In the genomic region with DNA sequence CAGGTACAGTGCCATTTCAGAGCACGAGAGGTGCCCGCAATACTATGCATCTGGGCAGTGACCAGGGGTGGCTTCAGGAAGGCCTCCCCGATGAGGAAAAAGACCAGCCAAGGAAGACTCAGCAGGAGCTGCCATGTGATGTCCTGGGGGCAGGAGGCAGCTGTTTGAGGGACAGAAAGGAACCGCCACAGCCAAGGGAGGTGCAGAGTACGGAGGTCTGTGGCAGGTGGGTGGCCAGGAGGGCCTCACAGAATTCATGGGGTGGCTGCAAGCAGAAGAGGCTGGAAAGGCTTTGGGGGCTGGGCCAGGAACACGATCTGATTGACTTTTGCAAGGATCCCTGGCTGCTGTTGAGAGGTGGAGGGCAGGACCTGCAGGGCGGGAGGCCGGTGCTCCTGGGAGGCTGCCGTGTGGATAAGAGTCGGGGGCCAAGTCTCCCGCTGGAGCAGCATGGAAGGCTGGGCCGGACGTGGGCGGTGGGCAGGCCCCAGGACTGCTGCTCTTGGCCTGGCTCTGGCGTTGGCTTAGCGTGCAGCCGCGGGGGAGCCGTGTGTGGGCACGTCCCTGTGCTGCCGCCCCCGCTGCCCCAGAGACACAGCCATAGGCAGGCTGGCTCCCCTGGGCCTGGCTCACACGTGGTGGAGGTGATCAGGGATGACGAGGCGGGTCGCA, we compare ENCODE assay signal across 2 cellular contexts.
A peak's percentile ranks its signal among the peaks of the same experiment; 100 is the strongest.
TF ChIP-seq lines count a peak whose summit lies in the region.

No MANE protein-coding gene starts in this region.

TF ChIP-seq in HEK293, 187 proteins besides CTCF, POLR2A, EP300 and RAD21 (continued from another document):
- TF ChIP-seq, protein P1, sequence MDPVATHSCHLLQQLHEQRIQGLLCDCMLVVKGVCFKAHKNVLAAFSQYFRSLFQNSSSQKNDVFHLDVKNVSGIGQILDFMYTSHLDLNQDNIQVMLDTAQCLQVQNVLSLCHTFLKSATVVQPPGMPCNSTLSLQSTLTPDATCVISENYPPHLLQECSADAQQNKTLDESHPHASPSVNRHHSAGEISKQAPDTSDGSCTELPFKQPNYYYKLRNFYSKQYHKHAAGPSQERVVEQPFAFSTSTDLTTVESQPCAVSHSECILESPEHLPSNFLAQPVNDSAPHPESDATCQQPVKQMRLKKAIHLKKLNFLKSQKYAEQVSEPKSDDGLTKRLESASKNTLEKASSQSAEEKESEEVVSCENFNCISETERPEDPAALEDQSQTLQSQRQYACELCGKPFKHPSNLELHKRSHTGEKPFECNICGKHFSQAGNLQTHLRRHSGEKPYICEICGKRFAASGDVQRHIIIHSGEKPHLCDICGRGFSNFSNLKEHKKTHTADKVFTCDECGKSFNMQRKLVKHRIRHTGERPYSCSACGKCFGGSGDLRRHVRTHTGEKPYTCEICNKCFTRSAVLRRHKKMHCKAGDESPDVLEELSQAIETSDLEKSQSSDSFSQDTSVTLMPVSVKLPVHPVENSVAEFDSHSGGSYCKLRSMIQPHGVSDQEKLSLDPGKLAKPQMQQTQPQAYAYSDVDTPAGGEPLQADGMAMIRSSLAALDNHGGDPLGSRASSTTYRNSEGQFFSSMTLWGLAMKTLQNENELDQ (tag by site-specific recombination; IDR thresholded peaks at IDR 0.05; ENCODE audit: low read depth), result no peak
- no peak for TF ChIP-seq ZNF776 (tag by site-specific recombination; IDR thresholded peaks at IDR 0.05; ENCODE audit: borderline replicate concordance)
- peak; percentile 84 for TF ChIP-seq GLIS1 (tag by site-specific recombination; IDR thresholded peaks at IDR 0.05)
- TF ChIP-seq ZNF146 (tag by site-specific recombination; IDR thresholded peaks at IDR 0.05), result peak; percentile 27; the same call in 1 of the 2 replicates
- no peak for TF ChIP-seq FEZF1 (tag by site-specific recombination; IDR thresholded peaks at IDR 0.05)
- TF ChIP-seq ZNF341 (tag by site-specific recombination; IDR thresholded peaks at IDR 0.05; ENCODE audit: low read depth), result peak; percentile 67
- TF ChIP-seq KLF9 (tag by site-specific recombination; IDR thresholded peaks at IDR 0.05; ENCODE audit: low read depth), result no peak
- TF ChIP-seq ZNF658 (tag by site-specific recombination; IDR thresholded peaks at IDR 0.05), result no peak
- TF ChIP-seq ZNF132 (tag by site-specific recombination; IDR thresholded peaks at IDR 0.05; ENCODE audit: borderline replicate concordance), result no peak
- peak; percentile 64; the same call in 1 of the 2 replicates for TF ChIP-seq ZBTB48 (tag by site-specific recombination; IDR thresholded peaks at IDR 0.05)

TF ChIP-seq in HepG2, 621 proteins besides CTCF, POLR2A, EP300 and RAD21 (continued from another document and continues in another):
- TF ChIP-seq, protein P2, sequence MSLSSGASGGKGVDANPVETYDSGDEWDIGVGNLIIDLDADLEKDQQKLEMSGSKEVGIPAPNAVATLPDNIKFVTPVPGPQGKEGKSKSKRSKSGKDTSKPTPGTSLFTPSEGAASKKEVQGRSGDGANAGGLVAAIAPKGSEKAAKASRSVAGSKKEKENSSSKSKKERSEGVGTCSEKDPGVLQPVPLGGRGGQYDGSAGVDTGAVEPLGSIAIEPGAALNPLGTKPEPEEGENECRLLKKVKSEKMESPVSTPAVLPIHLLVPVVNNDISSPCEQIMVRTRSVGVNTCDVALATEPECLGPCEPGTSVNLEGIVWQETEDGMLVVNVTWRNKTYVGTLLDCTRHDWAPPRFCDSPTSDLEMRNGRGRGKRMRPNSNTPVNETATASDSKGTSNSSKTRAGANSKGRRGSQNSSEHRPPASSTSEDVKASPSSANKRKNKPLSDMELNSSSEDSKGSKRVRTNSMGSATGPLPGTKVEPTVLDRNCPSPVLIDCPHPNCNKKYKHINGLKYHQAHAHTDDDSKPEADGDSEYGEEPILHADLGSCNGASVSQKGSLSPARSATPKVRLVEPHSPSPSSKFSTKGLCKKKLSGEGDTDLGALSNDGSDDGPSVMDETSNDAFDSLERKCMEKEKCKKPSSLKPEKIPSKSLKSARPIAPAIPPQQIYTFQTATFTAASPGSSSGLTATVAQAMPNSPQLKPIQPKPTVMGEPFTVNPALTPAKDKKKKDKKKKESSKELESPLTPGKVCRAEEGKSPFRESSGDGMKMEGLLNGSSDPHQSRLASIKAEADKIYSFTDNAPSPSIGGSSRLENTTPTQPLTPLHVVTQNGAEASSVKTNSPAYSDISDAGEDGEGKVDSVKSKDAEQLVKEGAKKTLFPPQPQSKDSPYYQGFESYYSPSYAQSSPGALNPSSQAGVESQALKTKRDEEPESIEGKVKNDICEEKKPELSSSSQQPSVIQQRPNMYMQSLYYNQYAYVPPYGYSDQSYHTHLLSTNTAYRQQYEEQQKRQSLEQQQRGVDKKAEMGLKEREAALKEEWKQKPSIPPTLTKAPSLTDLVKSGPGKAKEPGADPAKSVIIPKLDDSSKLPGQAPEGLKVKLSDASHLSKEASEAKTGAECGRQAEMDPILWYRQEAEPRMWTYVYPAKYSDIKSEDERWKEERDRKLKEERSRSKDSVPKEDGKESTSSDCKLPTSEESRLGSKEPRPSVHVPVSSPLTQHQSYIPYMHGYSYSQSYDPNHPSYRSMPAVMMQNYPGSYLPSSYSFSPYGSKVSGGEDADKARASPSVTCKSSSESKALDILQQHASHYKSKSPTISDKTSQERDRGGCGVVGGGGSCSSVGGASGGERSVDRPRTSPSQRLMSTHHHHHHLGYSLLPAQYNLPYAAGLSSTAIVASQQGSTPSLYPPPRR (CRISPR knock-in tag; IDR thresholded peaks at IDR 0.05; ENCODE audit: borderline replicate concordance), result no peak
- TF ChIP-seq ZNF577 (CRISPR knock-in tag; IDR thresholded peaks at IDR 0.05; ENCODE audit: borderline replicate concordance, low read depth) (no peak), MED13 (CRISPR knock-in tag; IDR thresholded peaks at IDR 0.05) (no peak), ZNF839 (CRISPR knock-in tag; IDR thresholded peaks at IDR 0.05; ENCODE audit: borderline replicate concordance) (no peak), ZNF101 (CRISPR knock-in tag; IDR thresholded peaks at IDR 0.05; ENCODE audit: borderline replicate concordance, low read depth) (no peak), GATAD1 (CRISPR knock-in tag; IDR thresholded peaks at IDR 0.05) (no peak), NFATC3 (CRISPR knock-in tag; IDR thresholded peaks at IDR 0.05) (no peak), ZBTB38 (CRISPR knock-in tag; IDR thresholded peaks at IDR 0.05) (peak; percentile 67; the same call in 1 of the 2 replicates), ZNF792 (CRISPR knock-in tag; IDR thresholded peaks at IDR 0.05) (no peak), SMC3 (IDR thresholded peaks at IDR 0.05; ENCODE audit: low read length) (no peak), FOXC1 (CRISPR knock-in tag; IDR thresholded peaks at IDR 0.05; ENCODE audit: borderline replicate concordance) (no peak), CBX2 (IDR thresholded peaks at IDR 0.05; ENCODE audit: low read depth, low read length) (no peak), CBX2 (CRISPR knock-in tag; IDR thresholded peaks at IDR 0.05; ENCODE audit: low read depth) (no peak), ZNF33A (CRISPR knock-in tag; IDR thresholded peaks at IDR 0.05; ENCODE audit: borderline replicate concordance) (no peak), RBFOX2 (IDR thresholded peaks at IDR 0.05; ENCODE audit: low read depth, low read length) (0 out of 2 replicates have a peak, but pooled peaks have one; percentile 16), ZNF296 (CRISPR knock-in tag; conservative IDR thresholded peaks at IDR 0.05) (no peak), ZNF136 (CRISPR knock-in tag; IDR thresholded peaks at IDR 0.05; ENCODE audit: low read depth) (no peak), GABPB1 (CRISPR knock-in tag; IDR thresholded peaks at IDR 0.05) (0 out of 2 replicates have a peak, but pooled peaks have one; percentile 8), STAG1 (CRISPR knock-in tag; IDR thresholded peaks at IDR 0.05) (no peak)
- TF ChIP-seq, protein P3, sequence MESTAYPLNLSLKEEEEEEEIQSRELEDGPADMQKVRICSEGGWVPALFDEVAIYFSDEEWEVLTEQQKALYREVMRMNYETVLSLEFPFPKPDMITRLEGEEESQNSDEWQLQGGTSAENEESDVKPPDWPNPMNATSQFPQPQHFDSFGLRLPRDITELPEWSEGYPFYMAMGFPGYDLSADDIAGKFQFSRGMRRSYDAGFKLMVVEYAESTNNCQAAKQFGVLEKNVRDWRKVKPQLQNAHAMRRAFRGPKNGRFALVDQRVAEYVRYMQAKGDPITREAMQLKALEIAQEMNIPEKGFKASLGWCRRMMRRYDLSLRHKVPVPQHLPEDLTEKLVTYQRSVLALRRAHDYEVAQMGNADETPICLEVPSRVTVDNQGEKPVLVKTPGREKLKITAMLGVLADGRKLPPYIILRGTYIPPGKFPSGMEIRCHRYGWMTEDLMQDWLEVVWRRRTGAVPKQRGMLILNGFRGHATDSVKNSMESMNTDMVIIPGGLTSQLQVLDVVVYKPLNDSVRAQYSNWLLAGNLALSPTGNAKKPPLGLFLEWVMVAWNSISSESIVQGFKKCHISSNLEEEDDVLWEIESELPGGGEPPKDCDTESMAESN (CRISPR knock-in tag; conservative IDR thresholded peaks at IDR 0.05), result no peak
- TF ChIP-seq, protein P4, sequence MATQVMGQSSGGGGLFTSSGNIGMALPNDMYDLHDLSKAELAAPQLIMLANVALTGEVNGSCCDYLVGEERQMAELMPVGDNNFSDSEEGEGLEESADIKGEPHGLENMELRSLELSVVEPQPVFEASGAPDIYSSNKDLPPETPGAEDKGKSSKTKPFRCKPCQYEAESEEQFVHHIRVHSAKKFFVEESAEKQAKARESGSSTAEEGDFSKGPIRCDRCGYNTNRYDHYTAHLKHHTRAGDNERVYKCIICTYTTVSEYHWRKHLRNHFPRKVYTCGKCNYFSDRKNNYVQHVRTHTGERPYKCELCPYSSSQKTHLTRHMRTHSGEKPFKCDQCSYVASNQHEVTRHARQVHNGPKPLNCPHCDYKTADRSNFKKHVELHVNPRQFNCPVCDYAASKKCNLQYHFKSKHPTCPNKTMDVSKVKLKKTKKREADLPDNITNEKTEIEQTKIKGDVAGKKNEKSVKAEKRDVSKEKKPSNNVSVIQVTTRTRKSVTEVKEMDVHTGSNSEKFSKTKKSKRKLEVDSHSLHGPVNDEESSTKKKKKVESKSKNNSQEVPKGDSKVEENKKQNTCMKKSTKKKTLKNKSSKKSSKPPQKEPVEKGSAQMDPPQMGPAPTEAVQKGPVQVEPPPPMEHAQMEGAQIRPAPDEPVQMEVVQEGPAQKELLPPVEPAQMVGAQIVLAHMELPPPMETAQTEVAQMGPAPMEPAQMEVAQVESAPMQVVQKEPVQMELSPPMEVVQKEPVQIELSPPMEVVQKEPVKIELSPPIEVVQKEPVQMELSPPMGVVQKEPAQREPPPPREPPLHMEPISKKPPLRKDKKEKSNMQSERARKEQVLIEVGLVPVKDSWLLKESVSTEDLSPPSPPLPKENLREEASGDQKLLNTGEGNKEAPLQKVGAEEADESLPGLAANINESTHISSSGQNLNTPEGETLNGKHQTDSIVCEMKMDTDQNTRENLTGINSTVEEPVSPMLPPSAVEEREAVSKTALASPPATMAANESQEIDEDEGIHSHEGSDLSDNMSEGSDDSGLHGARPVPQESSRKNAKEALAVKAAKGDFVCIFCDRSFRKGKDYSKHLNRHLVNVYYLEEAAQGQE (IDR thresholded peaks at IDR 0.05; ENCODE audit: borderline replicate concordance in 1 of 2, low read depth in 1 of 2, low read length in 2 of 2), result no peak
- TF ChIP-seq, protein P5, sequence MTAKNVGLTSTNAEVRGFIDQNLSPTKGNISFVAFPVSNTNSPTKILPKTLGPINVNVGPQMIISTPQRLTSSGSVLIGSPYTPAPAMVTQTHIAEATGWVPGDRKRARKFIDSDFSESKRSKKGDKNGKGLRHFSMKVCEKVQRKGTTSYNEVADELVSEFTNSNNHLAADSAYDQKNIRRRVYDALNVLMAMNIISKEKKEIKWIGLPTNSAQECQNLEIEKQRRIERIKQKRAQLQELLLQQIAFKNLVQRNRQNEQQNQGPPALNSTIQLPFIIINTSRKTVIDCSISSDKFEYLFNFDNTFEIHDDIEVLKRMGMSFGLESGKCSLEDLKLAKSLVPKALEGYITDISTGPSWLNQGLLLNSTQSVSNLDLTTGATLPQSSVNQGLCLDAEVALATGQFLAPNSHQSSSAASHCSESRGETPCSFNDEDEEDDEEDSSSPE (CRISPR knock-in tag; IDR thresholded peaks at IDR 0.05), result no peak
- TF ChIP-seq, protein P6, sequence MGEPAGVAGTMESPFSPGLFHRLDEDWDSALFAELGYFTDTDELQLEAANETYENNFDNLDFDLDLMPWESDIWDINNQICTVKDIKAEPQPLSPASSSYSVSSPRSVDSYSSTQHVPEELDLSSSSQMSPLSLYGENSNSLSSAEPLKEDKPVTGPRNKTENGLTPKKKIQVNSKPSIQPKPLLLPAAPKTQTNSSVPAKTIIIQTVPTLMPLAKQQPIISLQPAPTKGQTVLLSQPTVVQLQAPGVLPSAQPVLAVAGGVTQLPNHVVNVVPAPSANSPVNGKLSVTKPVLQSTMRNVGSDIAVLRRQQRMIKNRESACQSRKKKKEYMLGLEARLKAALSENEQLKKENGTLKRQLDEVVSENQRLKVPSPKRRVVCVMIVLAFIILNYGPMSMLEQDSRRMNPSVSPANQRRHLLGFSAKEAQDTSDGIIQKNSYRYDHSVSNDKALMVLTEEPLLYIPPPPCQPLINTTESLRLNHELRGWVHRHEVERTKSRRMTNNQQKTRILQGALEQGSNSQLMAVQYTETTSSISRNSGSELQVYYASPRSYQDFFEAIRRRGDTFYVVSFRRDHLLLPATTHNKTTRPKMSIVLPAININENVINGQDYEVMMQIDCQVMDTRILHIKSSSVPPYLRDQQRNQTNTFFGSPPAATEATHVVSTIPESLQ (CRISPR knock-in tag; conservative IDR thresholded peaks at IDR 0.05), result no peak
- TF ChIP-seq, protein P7, sequence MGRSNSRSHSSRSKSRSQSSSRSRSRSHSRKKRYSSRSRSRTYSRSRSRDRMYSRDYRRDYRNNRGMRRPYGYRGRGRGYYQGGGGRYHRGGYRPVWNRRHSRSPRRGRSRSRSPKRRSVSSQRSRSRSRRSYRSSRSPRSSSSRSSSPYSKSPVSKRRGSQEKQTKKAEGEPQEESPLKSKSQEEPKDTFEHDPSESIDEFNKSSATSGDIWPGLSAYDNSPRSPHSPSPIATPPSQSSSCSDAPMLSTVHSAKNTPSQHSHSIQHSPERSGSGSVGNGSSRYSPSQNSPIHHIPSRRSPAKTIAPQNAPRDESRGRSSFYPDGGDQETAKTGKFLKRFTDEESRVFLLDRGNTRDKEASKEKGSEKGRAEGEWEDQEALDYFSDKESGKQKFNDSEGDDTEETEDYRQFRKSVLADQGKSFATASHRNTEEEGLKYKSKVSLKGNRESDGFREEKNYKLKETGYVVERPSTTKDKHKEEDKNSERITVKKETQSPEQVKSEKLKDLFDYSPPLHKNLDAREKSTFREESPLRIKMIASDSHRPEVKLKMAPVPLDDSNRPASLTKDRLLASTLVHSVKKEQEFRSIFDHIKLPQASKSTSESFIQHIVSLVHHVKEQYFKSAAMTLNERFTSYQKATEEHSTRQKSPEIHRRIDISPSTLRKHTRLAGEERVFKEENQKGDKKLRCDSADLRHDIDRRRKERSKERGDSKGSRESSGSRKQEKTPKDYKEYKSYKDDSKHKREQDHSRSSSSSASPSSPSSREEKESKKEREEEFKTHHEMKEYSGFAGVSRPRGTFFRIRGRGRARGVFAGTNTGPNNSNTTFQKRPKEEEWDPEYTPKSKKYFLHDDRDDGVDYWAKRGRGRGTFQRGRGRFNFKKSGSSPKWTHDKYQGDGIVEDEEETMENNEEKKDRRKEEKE (IDR thresholded peaks at IDR 0.05), result no peak
- TF ChIP-seq, protein P8, sequence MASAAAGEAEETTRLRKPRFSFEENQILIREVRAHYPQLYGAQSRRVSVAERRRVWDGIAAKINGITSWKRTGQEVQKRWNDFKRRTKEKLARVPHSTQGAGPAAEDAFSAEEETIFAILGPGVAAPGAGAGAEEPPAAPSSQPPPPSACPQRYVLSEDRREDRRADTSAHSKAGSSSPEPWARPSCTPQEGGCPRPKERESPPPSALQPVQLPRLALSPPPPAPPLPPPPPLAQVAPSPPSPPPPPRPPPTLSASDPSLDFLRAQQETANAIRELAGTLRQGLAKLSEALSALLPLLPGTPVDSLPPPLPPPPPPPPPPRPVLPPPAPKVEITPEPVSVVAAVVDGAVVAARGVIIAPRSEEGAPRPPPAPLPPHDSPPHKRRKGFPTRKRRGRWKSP (CRISPR knock-in tag; IDR thresholded peaks at IDR 0.05), result no peak
